In genomic region chr12:39441963-39442894, GRCh38 we compare ENCODE assay signal across 7 cellular contexts. TPM values are rescaled to one million over a fixed set of nuclear protein-coding genes. Genes with fewer than 3 reads are reported as not detected.
DNase-seq lines count a peak whose midpoint lies in the region; ATAC-seq and TF ChIP-seq lines count a peak whose summit lies in the region.

No MANE protein-coding gene starts in this region.

- H3K36me3 Mint-ChIP-seq in activated CD8-positive, alpha-beta memory T cell treated with anti-CD3 and anti-CD28 coated beads, Interleukin-2, amount 10 ng/mL, durations not matched to agents 7 days and 5 days = peaks cover 1% of the 10 kb centered on the region
- peaks cover 3% of the 10 kb centered on the region for H3K36me3 Mint-ChIP-seq in endothelial cell (ENCODE audit: low read depth, unreplicated experiment)

- no peak for TF ChIP-seq CTCF in endothelial cell (IDR thresholded peaks at IDR 0.05; ENCODE audit: unreplicated experiment)

- H3K9me3 Mint-ChIP-seq in activated CD8-positive, alpha-beta memory T cell treated with anti-CD3 and anti-CD28 coated beads, Interleukin-2, amount 10 ng/mL, durations not matched to agents 7 days and 5 days (ENCODE audit: low read depth) = no peaks in the 10 kb centered on the region
- H3K9me3 Mint-ChIP-seq in endothelial cell (ENCODE audit: unreplicated experiment) = no peaks in the 10 kb centered on the region

- ATAC-seq in GM18861 (IDR thresholded peaks at IDR 0.05; ENCODE audit: unreplicated experiment) (peak; percentile 6), HG02938 (IDR thresholded peaks at IDR 0.05; ENCODE audit: unreplicated experiment) (peak; percentile 18)
- ATAC-seq in activated CD8-positive, alpha-beta memory T cell treated with anti-CD3 and anti-CD28 coated beads, Interleukin-2, amount 10 ng/mL, durations not matched to agents 7 days and 5 days = no peak

- CTCF ChIA-PET in activated CD8-positive, alpha-beta memory T cell treated with anti-CD3 and anti-CD28 coated beads, Interleukin-2, amount 10 ng/mL, durations not matched to agents 7 days and 5 days (lab: Charles Lee) = interaction anchor here (0.8 to 2.9 kb wide), 8 partner anchors 9 to 549 kb away, joined by 3 to 17 read pairs (median 5); partner anchors contain the start of gene ABCD2

- H3K27me3 Mint-ChIP-seq in activated CD8-positive, alpha-beta memory T cell treated with anti-CD3 and anti-CD28 coated beads, Interleukin-2, amount 10 ng/mL, durations not matched to agents 7 days and 5 days = no peaks in the 10 kb centered on the region
- H3K27me3 Mint-ChIP-seq in endothelial cell (ENCODE audit: unreplicated experiment) = peaks cover 11% of the 10 kb centered on the region

- H3K4me1 Mint-ChIP-seq in activated CD8-positive, alpha-beta memory T cell treated with anti-CD3 and anti-CD28 coated beads, Interleukin-2, amount 10 ng/mL, durations not matched to agents 7 days and 5 days = peaks cover 28% of the 10 kb centered on the region
- peaks cover 10% of the 10 kb centered on the region for H3K4me1 Mint-ChIP-seq in endothelial cell (ENCODE audit: unreplicated experiment)

- H3K4me3 Mint-ChIP-seq in activated CD8-positive, alpha-beta memory T cell treated with anti-CD3 and anti-CD28 coated beads, Interleukin-2, amount 10 ng/mL, durations not matched to agents 7 days and 5 days = peak overlapping the region; percentile 83
- H3K4me3 Mint-ChIP-seq in endothelial cell (ENCODE audit: unreplicated experiment) = peak overlapping the region; percentile 96

- DNase-seq in NCI-H345 (lab: John Stamatoyannopoulos, UW) (peak; percentile 64), endothelial cell (ENCODE audit: low spot score) (peak; percentile 36), mucosa of gallbladder (ENCODE audit: low spot score) (peak; percentile 19)
- peak; percentile 57 for DNase-seq in activated CD8-positive, alpha-beta memory T cell treated with anti-CD3 and anti-CD28 coated beads, Interleukin-2, amount 10 ng/mL, durations not matched to agents 7 days and 5 days
- DNase-seq in stimulated activated CD8-positive, alpha-beta memory T cell treated with anti-CD3 and anti-CD28 coated beads, Interleukin-4, amount 100 ng/mL, for 24 hours (ENCODE audit: low read depth) = peak; percentile 33

- H3K27ac Mint-ChIP-seq in activated CD8-positive, alpha-beta memory T cell treated with anti-CD3 and anti-CD28 coated beads, Interleukin-2, amount 10 ng/mL, durations not matched to agents 7 days and 5 days = peak overlapping the region; percentile 93
- H3K27ac Mint-ChIP-seq in endothelial cell (ENCODE audit: unreplicated experiment) = peak overlapping the region; percentile 62

RNA-seq across cellular contexts. Expression of gene KIF21A, which starts 0.7 kb away (rescaled TPM):
- total RNA-seq in activated CD8-positive, alpha-beta memory T cell treated with anti-CD3 and anti-CD28 coated beads, Interleukin-2, amount 10 ng/mL, durations not matched to agents 7 days and 5 days = 10 to 100 TPM; 22.8 to 33.6 TPM
- 2.9 TPM for total RNA-seq in endothelial cell (ENCODE audit: unreplicated experiment)
- total RNA-seq in mucosa of gallbladder = 26.4 TPM
